ENCODE assay signal across 20 cellular contexts in genomic region chr1:165068716-165069115, GRCh38.
A peak's percentile ranks its signal among the peaks of the same experiment; 100 is the strongest.
DNase-seq lines count a peak whose midpoint lies in the region; ATAC-seq and TF ChIP-seq lines count a peak whose summit lies in the region.
"Had no signal": no experiment of that assay in that cellular context is flagged by ENCODE, and none has a peak within 500 bp of the region (broad histone marks: within the 10 kb centered on the region; RNA-seq: fewer than 3 reads in every experiment).

No MANE protein-coding gene starts in this region.

- H3K36me3 ChIP-seq in HEK293 (ENCODE audit: control insufficient read depth in 2 of 2, insufficient read depth in 1 of 2, low read length in 2 of 2) (no peaks in the 10 kb centered on the region), Caco-2 (ENCODE audit: control insufficient read depth, insufficient read depth, low read length) (no peaks in the 10 kb centered on the region)
- H3K36me3 ChIP-seq: right atrium auricular region, thyroid gland had no signal

- no peak overlapping the region for H3K4me3 ChIP-seq in HEK293 (ENCODE audit: low read depth, low read length)
- H3K4me3 ChIP-seq in foreskin fibroblast (ENCODE audit: low read depth in 1 of 2, low read length in 2 of 2), result no peak overlapping the region
- no peak overlapping the region for H3K4me3 ChIP-seq in Caco-2 (ENCODE audit: low read depth, low read length)
- H3K4me3 ChIP-seq: right atrium auricular region, thyroid gland had no signal

- H3K27ac Mint-ChIP-seq in Caco-2 (ENCODE audit: unreplicated experiment), result no peak overlapping the region
- H3K27ac Mint-ChIP-seq in naive thymus-derived CD8-positive, alpha-beta T cell, result no peak overlapping the region
- H3K27ac Mint-ChIP-seq: activated CD8-positive, alpha-beta memory T cell treated with anti-CD3 and anti-CD28 coated beads, Interleukin-2, amount 10 ng/mL, durations not matched to agents 7 days and 5 days; dendritic cell treated with granulocyte-macrophage colony-stimulating factor and Interleukin-4, amounts not matched to agents 40 ng/mL and 50 ng/mL, for 4 days; naive thymus-derived CD4-positive, alpha-beta T cell had no signal

- TF ChIP-seq CTCF in HEK293 (tag by site-specific recombination; IDR thresholded peaks at IDR 0.05) (no peak), foreskin fibroblast (IDR thresholded peaks at IDR 0.05; ENCODE audit: low read depth, low read length) (no peak), Caco-2 (IDR thresholded peaks at IDR 0.05; ENCODE audit: insufficient read depth in 1 of 2, low read depth in 1 of 2, low read length in 1 of 2, severe bottlenecking in 1 of 2, unreplicated experiment in 1 of 2) (no peak)

- H3K27ac ChIP-seq in HEK293 (ENCODE audit: extremely low read depth, low read depth, low read length), result no peak overlapping the region
- H3K27ac ChIP-seq: right atrium auricular region, thyroid gland had no signal

- intact Hi-C loops in Caco-2 (cut with micrococcal nuclease; ENCODE audit: unreplicated experiment), result no loop called here

- no peaks in the 10 kb centered on the region for H3K9me3 ChIP-seq in HEK293 (ENCODE audit: control insufficient read depth, insufficient read depth, low read depth, low read length)
- H3K9me3 ChIP-seq in Caco-2, result no peaks in the 10 kb centered on the region
- H3K9me3 ChIP-seq: right atrium auricular region, thyroid gland had no signal

- H3K36me3 Mint-ChIP-seq in Caco-2 (ENCODE audit: insufficient read depth, unreplicated experiment), result no peaks in the 10 kb centered on the region
- H3K36me3 Mint-ChIP-seq in naive thymus-derived CD8-positive, alpha-beta T cell, result no peaks in the 10 kb centered on the region
- H3K36me3 Mint-ChIP-seq: activated CD8-positive, alpha-beta memory T cell treated with anti-CD3 and anti-CD28 coated beads, Interleukin-2, amount 10 ng/mL, durations not matched to agents 7 days and 5 days; naive thymus-derived CD4-positive, alpha-beta T cell had no signal

- no peak overlapping the region for H3K4me3 Mint-ChIP-seq in Caco-2 (ENCODE audit: unreplicated experiment)
- H3K4me3 Mint-ChIP-seq in naive thymus-derived CD8-positive, alpha-beta T cell, result no peak overlapping the region
- H3K4me3 Mint-ChIP-seq: activated CD8-positive, alpha-beta memory T cell treated with anti-CD3 and anti-CD28 coated beads, Interleukin-2, amount 10 ng/mL, durations not matched to agents 7 days and 5 days; dendritic cell treated with granulocyte-macrophage colony-stimulating factor and Interleukin-4, amounts not matched to agents 40 ng/mL and 50 ng/mL, for 4 days; naive thymus-derived CD4-positive, alpha-beta T cell had no signal

- H3K27me3 Mint-ChIP-seq in Caco-2 (ENCODE audit: insufficient read depth, unreplicated experiment), result peaks cover 7% of the 10 kb centered on the region
- peaks cover 0 to 10% (median 0%) of the 10 kb centered on the region in 5 donors for H3K27me3 Mint-ChIP-seq in naive thymus-derived CD8-positive, alpha-beta T cell
- H3K27me3 Mint-ChIP-seq: activated CD8-positive, alpha-beta memory T cell treated with anti-CD3 and anti-CD28 coated beads, Interleukin-2, amount 10 ng/mL, durations not matched to agents 7 days and 5 days; dendritic cell treated with granulocyte-macrophage colony-stimulating factor and Interleukin-4, amounts not matched to agents 40 ng/mL and 50 ng/mL, for 4 days; naive thymus-derived CD4-positive, alpha-beta T cell had no signal

- ATAC-seq in HG02938 (IDR thresholded peaks at IDR 0.05; ENCODE audit: unreplicated experiment), result no peak
- ATAC-seq in naive thymus-derived CD8-positive, alpha-beta T cell, result no peak
- ATAC-seq in HG03354 (IDR thresholded peaks at IDR 0.05; ENCODE audit: poor library complexity, severe bottlenecking, unreplicated experiment), result no peak
- ATAC-seq: activated CD8-positive, alpha-beta memory T cell treated with anti-CD3 and anti-CD28 coated beads, Interleukin-2, amount 10 ng/mL, durations not matched to agents 7 days and 5 days; esophagus mucosa; left ventricle myocardium superior; naive thymus-derived CD4-positive, alpha-beta T cell had no signal

- CTCF ChIA-PET in HEK293 (lab: Yijun Ruan, JAX) (interaction anchor here (1.0 kb wide), 1 partner anchor 24 kb away, joined by 3 read pairs; no protein-coding TSS in a partner anchor), Caco-2 (lab: Charles Lee) (no interaction called here)

- no peaks in the 10 kb centered on the region for H3K27me3 ChIP-seq in Caco-2 (replicated peaks; ENCODE audit: control insufficient read depth, insufficient read depth, low read length)
- H3K27me3 ChIP-seq: right atrium auricular region, thyroid gland had no signal

- peaks cover 19% of the 10 kb centered on the region for H3K4me1 Mint-ChIP-seq in Caco-2 (ENCODE audit: low read depth, unreplicated experiment)
- H3K4me1 Mint-ChIP-seq in naive thymus-derived CD8-positive, alpha-beta T cell, result no peaks in the 10 kb centered on the region
- H3K4me1 Mint-ChIP-seq: activated CD8-positive, alpha-beta memory T cell treated with anti-CD3 and anti-CD28 coated beads, Interleukin-2, amount 10 ng/mL, durations not matched to agents 7 days and 5 days; naive thymus-derived CD4-positive, alpha-beta T cell had no signal

- POLR2A ChIA-PET in HEK293 (lab: Yijun Ruan, JAX) (no interaction called here), Caco-2 (lab: Charles Lee) (no interaction called here)
- POLR2A ChIA-PET in naive thymus-derived CD8-positive, alpha-beta T cell (lab: Charles Lee), result no interaction called here

- DNase-seq in NCI-H524 treated with DMSO at 0.1 percent for 48 hours (lab: John Stamatoyannopoulos, UW), result peak; percentile 25
- peak; percentile 29 to 70 for DNase-seq in foreskin fibroblast
- peak; percentile 78 for DNase-seq in pons (ENCODE audit: low spot score)
- DNase-seq in Caco-2, result no peak
- DNase-seq in naive thymus-derived CD8-positive, alpha-beta T cell, result no peak
- DNase-seq: activated CD4-positive, CD25-positive, alpha-beta regulatory T cell treated with anti-CD3 and anti-CD28 coated beads, Interleukin-2, amount 50 U/mL, for 72 hours; activated CD8-positive, alpha-beta memory T cell treated with anti-CD3 and anti-CD28 coated beads, Interleukin-2, amount 10 ng/mL, durations not matched to agents 7 days and 5 days; activated gamma-delta T cell treated with Interleukin-2 at 50 U/mL for 16 hours; DMS79 treated with DMSO at 0.1 percent for 48 hours; Kasumi-1; left ventricle myocardium superior; naive thymus-derived CD4-positive, alpha-beta T cell; SIG-M5; thyroid gland had no signal

- H3K4me1 ChIP-seq in HEK293 (ENCODE audit: control insufficient read depth, insufficient read depth, low read length), result no peaks in the 10 kb centered on the region
- 0 out of 2 replicates have a peak, but pooled peaks cover 4% of the 10 kb centered on the region for H3K4me1 ChIP-seq in Caco-2
- H3K4me1 ChIP-seq: thyroid gland had no signal

- BruUV-seq in Caco-2 (replicated peaks; lab: Mats Ljungman, UMichigan), result no TSS peak

- H3K9me3 Mint-ChIP-seq in Caco-2 (ENCODE audit: unreplicated experiment), result no peaks in the 10 kb centered on the region
- no peaks in the 10 kb centered on the region for H3K9me3 Mint-ChIP-seq in naive thymus-derived CD8-positive, alpha-beta T cell
- H3K9me3 Mint-ChIP-seq: dendritic cell treated with granulocyte-macrophage colony-stimulating factor and Interleukin-4, amounts not matched to agents 40 ng/mL and 50 ng/mL, for 4 days had no signal

TF ChIP-seq in HEK293, 187 proteins besides CTCF, POLR2A, EP300 and RAD21 (continues in another document):
- TF ChIP-seq ZBTB21 (tag by site-specific recombination; IDR thresholded peaks at IDR 0.05), result 0 out of 2 replicates have a peak, but pooled peaks have one; percentile 31
- TF ChIP-seq WT1 (tag by site-specific recombination; IDR thresholded peaks at IDR 0.05), result peak; percentile 50; the same call in 1 of the 2 replicates
- peak; percentile 74 for TF ChIP-seq ZEB2 (tag by site-specific recombination; IDR thresholded peaks at IDR 0.05)
- peak; percentile 10; the same call in 1 of the 2 replicates for TF ChIP-seq ZNF660 (tag by site-specific recombination; IDR thresholded peaks at IDR 0.05)
- TF ChIP-seq, protein P1, sequence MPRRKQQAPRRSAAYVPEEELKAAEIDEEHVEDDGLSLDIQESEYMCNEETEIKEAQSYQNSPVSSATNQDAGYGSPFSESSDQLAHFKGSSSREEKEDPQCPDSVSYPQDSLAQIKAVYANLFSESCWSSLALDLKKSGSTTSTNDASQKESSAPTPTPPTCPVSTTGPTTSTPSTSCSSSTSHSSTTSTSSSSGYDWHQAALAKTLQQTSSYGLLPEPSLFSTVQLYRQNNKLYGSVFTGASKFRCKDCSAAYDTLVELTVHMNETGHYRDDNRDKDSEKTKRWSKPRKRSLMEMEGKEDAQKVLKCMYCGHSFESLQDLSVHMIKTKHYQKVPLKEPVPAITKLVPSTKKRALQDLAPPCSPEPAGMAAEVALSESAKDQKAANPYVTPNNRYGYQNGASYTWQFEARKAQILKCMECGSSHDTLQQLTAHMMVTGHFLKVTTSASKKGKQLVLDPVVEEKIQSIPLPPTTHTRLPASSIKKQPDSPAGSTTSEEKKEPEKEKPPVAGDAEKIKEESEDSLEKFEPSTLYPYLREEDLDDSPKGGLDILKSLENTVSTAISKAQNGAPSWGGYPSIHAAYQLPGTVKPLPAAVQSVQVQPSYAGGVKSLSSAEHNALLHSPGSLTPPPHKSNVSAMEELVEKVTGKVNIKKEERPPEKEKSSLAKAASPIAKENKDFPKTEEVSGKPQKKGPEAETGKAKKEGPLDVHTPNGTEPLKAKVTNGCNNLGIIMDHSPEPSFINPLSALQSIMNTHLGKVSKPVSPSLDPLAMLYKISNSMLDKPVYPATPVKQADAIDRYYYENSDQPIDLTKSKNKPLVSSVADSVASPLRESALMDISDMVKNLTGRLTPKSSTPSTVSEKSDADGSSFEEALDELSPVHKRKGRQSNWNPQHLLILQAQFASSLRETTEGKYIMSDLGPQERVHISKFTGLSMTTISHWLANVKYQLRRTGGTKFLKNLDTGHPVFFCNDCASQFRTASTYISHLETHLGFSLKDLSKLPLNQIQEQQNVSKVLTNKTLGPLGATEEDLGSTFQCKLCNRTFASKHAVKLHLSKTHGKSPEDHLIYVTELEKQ (tag by site-specific recombination; IDR thresholded peaks at IDR 0.05; ENCODE audit: borderline replicate concordance), result 0 out of 2 replicates have a peak, but pooled peaks have one; percentile 18
- TF ChIP-seq ZBTB17 (tag by site-specific recombination; IDR thresholded peaks at IDR 0.05), result peak; percentile 25; the same call in 1 of the 2 replicates

Comparison
In these comparisons a context has a peak if more than half of its experiments do, and no peak if none do; other contexts are left out.
1. DNase-seq: peak in NCI-H524 treated with DMSO at 0.1 percent for 48 hours (single experiment), foreskin fibroblast (2 of 2) and pons (single experiment); none in Caco-2 (0 of 2) and naive thymus-derived CD8-positive, alpha-beta T cell (0 of 10).